ENCODE assay signal across 28 cellular contexts in the genomic region with DNA sequence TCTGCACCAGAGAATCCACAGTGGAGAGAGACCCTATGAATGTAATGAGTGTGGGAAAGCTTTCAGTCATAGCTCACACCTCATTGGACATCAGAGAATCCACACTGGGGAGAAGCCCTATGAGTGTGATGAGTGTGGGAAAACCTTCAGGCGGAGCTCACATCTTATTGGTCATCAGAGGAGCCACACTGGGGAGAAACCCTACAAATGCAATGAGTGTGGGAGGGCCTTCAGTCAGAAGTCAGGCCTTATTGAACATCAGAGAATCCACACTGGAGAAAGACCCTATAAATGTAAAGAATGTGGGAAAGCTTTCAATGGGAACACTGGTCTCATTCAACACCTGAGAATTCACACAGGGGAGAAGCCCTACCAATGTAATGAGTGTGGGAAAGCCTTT.
"Had no signal": no experiment of that assay in that cellular context is flagged by ENCODE, and none has a peak within 500 bp of the region (broad histone marks: within the 10 kb centered on the region; RNA-seq: fewer than 3 reads in every experiment).

No MANE protein-coding gene starts in this region.

- H3K4me2 ChIP-seq: neural progenitor cell, smooth muscle cell had no signal

- H3K4me1 ChIP-seq: neural progenitor cell, parathyroid adenoma, psoas muscle, spleen, suprapubic skin, testis, tibial artery, transverse colon, upper lobe of right lung, uterus had no signal

- H3K27me3 ChIP-seq: neural progenitor cell, ovary, spleen, suprapubic skin, testis, tibial artery, transverse colon, upper lobe of right lung, uterus had no signal

- H3K27ac ChIP-seq: neural progenitor cell, ovary, parathyroid adenoma, psoas muscle, skin epidermis, spleen, suprapubic skin, testis, tibial artery, transverse colon, upper lobe of right lung, uterus had no signal

- ATAC-seq: natural killer cell; psoas muscle; right cardiac atrium; sciatic nerve; stimulated activated memory B cell treated with anti-CD40 and anti-IgM and Interleukin-4, amounts not matched to agents 10 μg/mL and 1 μg/mL and 100 μg/mL, for 72 hours; stimulated activated naive CD8-positive, alpha-beta T cell treated with anti-CD3 and anti-CD28 coated beads, Interleukin-15, amount 100 ng/mL, for 72 hours; stimulated activated naive CD8-positive, alpha-beta T cell treated with anti-CD3 and anti-CD28 coated beads, Interleukin-15, Interleukin-2, amounts not matched to agents 100 U/mL and 50 U/mL, for 24 hours; upper lobe of right lung had no signal

- H3K9ac ChIP-seq: neural progenitor cell, parathyroid adenoma had no signal

- H3K9me3 ChIP-seq: ovary, suprapubic skin, testis, tibial artery, transverse colon, upper lobe of right lung, uterus had no signal

- H3K79me2 ChIP-seq: parathyroid adenoma had no signal

- DNase-seq: natural killer cell; occipital lobe; ovary; posterior cingulate gyrus; psoas muscle; right cardiac atrium; spleen; stimulated activated CD4-positive, alpha-beta T cell treated with anti-CD3 and anti-CD28 coated beads, Interleukin-12 subunit alpha, Interleukin-12 subunit beta, amount 100 ng/mL, for 4 hours; stimulated activated CD4-positive, alpha-beta T cell treated with anti-CD3 and anti-CD28 coated beads, Interleukin-1b, Interleukin-23, amount 100 ng/mL, for 48 hours; stimulated activated CD4-positive, alpha-beta T cell treated with anti-CD3 and anti-CD28 coated beads, Interleukin-4, amount 100 ng/mL, for 1 hour; stimulated activated CD4-positive, alpha-beta T cell treated with anti-CD3 and anti-CD28 coated beads, Interleukin-4, amount 100 ng/mL, for 4 hours; stimulated activated CD8-positive, alpha-beta memory T cell treated with anti-CD3 and anti-CD28 coated beads, Interleukin-4, amount 100 ng/mL, for 48 hours; stimulated activated naive CD4-positive, alpha-beta T cell; stimulated activated naive CD8-positive, alpha-beta T cell treated with anti-CD3 and anti-CD28 coated beads, Interleukin-15, amount 100 ng/mL, for 72 hours; stimulated activated naive CD8-positive, alpha-beta T cell treated with anti-CD3 and anti-CD28 coated beads, Interleukin-15, Interleukin-2, amounts not matched to agents 100 U/mL and 50 U/mL, for 24 hours; substantia nigra; testis; tibial artery; transverse colon; upper lobe of right lung; uterus had no signal

- H3K4me3 ChIP-seq: neural progenitor cell, ovary, psoas muscle, skin epidermis, smooth muscle cell, spleen, suprapubic skin, testis, tibial artery, transverse colon, upper lobe of right lung, uterus had no signal

- H2AFZ ChIP-seq: neural progenitor cell, parathyroid adenoma had no signal

- H3K36me3 ChIP-seq: ovary had no signal
